25 cellular contexts compared by ENCODE assay signal in the genomic region with DNA sequence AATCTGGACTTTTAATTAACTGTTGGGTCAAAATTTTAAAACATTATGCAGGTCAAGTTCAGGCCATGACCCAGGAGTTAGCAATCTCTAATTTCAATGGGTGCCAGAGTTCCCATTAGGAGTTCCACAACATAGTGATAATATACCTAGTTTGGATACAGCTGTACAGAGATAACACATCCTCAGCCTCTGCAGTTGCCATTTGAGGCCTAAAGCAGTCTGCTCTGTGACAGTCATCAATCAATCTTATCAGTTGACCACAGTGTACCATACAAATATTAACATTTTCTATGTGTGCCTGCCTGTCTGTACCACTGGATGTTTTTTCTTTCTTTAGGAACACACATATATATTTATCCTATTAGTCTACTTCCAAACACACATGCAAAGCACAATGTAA.
"Had no signal": no experiment of that assay in that cellular context is flagged by ENCODE, and none has a peak within 500 bp of the region (broad histone marks: within the 10 kb centered on the region; RNA-seq: fewer than 3 reads in every experiment).

No MANE protein-coding gene starts in this region.

- DNase-seq: activated B cell treated with CpG ODN at 0.5 μM for 24 hours; activated CD4-positive, alpha-beta T cell treated with anti-CD3 and anti-CD28 coated beads, Interleukin-2, amount 50 U/mL, for 4 hours; activated CD8-positive, alpha-beta memory T cell treated with anti-CD3 and anti-CD28 coated beads for 24 hours; activated effector memory CD4-positive, alpha-beta T cell treated with Interleukin-2 at 50 U/mL for 16 hours; activated naive CD4-positive, alpha-beta T cell treated with Interleukin-2 at 50 U/mL for 16 hours; aorta; body of pancreas; foreskin fibroblast; head of caudate nucleus; hippocampal formation; kidney; left colon; mammary epithelial cell; naive thymus-derived CD4-positive, alpha-beta T cell; nucleus accumbens; pancreas; psoas muscle; stimulated activated CD4-positive, alpha-beta T cell treated with anti-CD3 and anti-CD28 coated beads, Interleukin-1b, Interleukin-23, amount 100 ng/mL, for 48 hours; stimulated activated CD4-positive, alpha-beta T cell treated with anti-CD3 and anti-CD28 coated beads, Interleukin-4, amount 100 ng/mL, for 4 hours; stimulated activated CD8-positive, alpha-beta memory T cell treated with anti-CD3 and anti-CD28 coated beads, Interleukin-4, amount 100 ng/mL, for 48 hours; stomach; thyroid gland; upper lobe of left lung had no signal

- H3K36me3 ChIP-seq: pancreas, thyroid gland had no signal

- H3K4me1 ChIP-seq: body of pancreas, pancreas, psoas muscle, upper lobe of left lung, vagina had no signal

- H3K27me3 ChIP-seq: body of pancreas, pancreas, stomach, thyroid gland, upper lobe of left lung, vagina had no signal

- H3K9me3 ChIP-seq: body of pancreas, pancreas, psoas muscle, stomach, thyroid gland, upper lobe of left lung, vagina had no signal

- H3K4me2 ChIP-seq: smooth muscle cell had no signal

- H3K27ac ChIP-seq: body of pancreas, pancreas, psoas muscle, stomach, thyroid gland, upper lobe of left lung, vagina had no signal

- H3K4me3 ChIP-seq: body of pancreas, pancreas, psoas muscle, smooth muscle cell, stomach, thyroid gland, upper lobe of left lung, vagina had no signal
